ENCODE assay signal across 14 cellular contexts in the genomic region with DNA sequence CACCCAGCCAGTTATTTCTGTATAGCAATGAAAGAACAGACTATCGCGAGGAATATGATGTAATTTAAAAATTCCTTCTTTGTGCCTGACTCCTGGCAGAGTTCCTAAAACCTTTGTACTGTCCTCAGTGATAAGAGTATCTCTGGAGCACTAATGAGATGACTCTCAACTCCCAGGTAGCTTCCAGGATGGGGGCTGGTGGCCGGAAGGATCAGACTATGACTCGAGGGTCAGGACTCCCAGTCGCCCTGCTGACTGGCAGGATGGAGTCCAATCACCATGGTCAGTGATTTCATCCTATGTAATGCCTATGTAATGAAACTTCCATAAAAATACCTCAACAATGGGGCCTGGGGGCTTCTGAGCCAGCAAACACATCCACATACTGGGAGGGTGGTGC.
DNase-seq lines count a peak whose midpoint lies in the region; ATAC-seq and TF ChIP-seq lines count a peak whose summit lies in the region.
"Had no signal": no experiment of that assay in that cellular context is flagged by ENCODE, and none has a peak within 500 bp of the region (broad histone marks: within the 10 kb centered on the region; RNA-seq: fewer than 3 reads in every experiment).

No MANE protein-coding gene starts in this region.

- in situ Hi-C loops in Caki2 (cut with HindIII; ENCODE audit: low pct_unique_long_range_greater_than_20kb, low sequenced_read_pairs) = no loop called here

- POLR2A ChIA-PET in PC-3 (lab: Charles Lee; ENCODE audit: unreplicated experiment) = no interaction called here

- no peaks in the 10 kb centered on the region for H3K9me2 ChIP-seq in PC-3 (replicated peaks; ENCODE audit: low read length)

- H3K4me1 ChIP-seq in PC-3 (ENCODE audit: insufficient read depth, low read length) = 0 out of 2 replicates have a peak, but pooled peaks cover 7% of the 10 kb centered on the region
- H3K4me1 ChIP-seq in trophoblast cell (ENCODE audit: control insufficient read depth in 1 of 2, insufficient read depth in 2 of 2, low read length in 2 of 2) = peaks cover 0 to 5% of the 10 kb centered on the region in 2 experiments

- H3K4me2 ChIP-seq in PC-3 (ENCODE audit: low read length) (no peak overlapping the region), trophoblast cell (ENCODE audit: low read length) (no peak overlapping the region)

- no peak overlapping the region for H3K18ac ChIP-seq in trophoblast cell (ENCODE audit: low read length)

- H3K14ac ChIP-seq in trophoblast cell (ENCODE audit: low read length) = no peak overlapping the region

- H3K79me2 ChIP-seq in PC-3 (ENCODE audit: low read length) = no peaks in the 10 kb centered on the region
- H3K79me2 ChIP-seq in trophoblast cell (ENCODE audit: control insufficient read depth, insufficient read depth, low read length, poor library complexity) = no peaks in the 10 kb centered on the region

- H3K9me3 ChIP-seq in PC-3 (ENCODE audit: low read length) (no peaks in the 10 kb centered on the region), trophoblast cell (ENCODE audit: insufficient read depth, low read depth, low read length) (peaks cover 5% of the 10 kb centered on the region)

- WGBS in trophoblast cell (ENCODE audit: extremely low coverage, insufficient coverage, insufficient read length) = no CpG with 5 or more reads among the region's 5 CpGs

- H3K4ac ChIP-seq in trophoblast cell (ENCODE audit: low read depth, low read length) = no peak overlapping the region

- no peak overlapping the region for H3K23ac ChIP-seq in trophoblast cell (ENCODE audit: low read length)

- H2BK5ac ChIP-seq in trophoblast cell (ENCODE audit: low read depth, low read length, poor library complexity) = no peak overlapping the region

- intact Hi-C loops in PC-3 (cut with micrococcal nuclease) = no loop called here

- H3K4me3 ChIP-seq in PC-3 (ENCODE audit: low read length) (no peak overlapping the region), epithelial cell of esophagus (ENCODE audit: low read length) (no peak overlapping the region), trophoblast cell (ENCODE audit: low read depth, low read length) (no peak overlapping the region)
- H3K4me3 ChIP-seq: SK-N-MC had no signal

- no TSS peak for BruUV-seq in PC-3 (replicated peaks; lab: Mats Ljungman, UMichigan)

- H3F3A ChIP-seq in PC-3 (ENCODE audit: low read length, unreplicated experiment) = no peaks in the 10 kb centered on the region

- no peak overlapping the region for H2BK12ac ChIP-seq in trophoblast cell (ENCODE audit: low read length)

- H3K36me3 ChIP-seq in PC-3 (ENCODE audit: low read depth, low read length) (no peaks in the 10 kb centered on the region), trophoblast cell (ENCODE audit: control insufficient read depth in 1 of 2, insufficient read depth in 2 of 2, low read length in 2 of 2) (peaks cover 13 to 22% of the 10 kb centered on the region in 2 experiments)

- no peaks in the 10 kb centered on the region for H4K20me1 ChIP-seq in PC-3 (ENCODE audit: low read length)

- H4K91ac ChIP-seq in trophoblast cell (ENCODE audit: low read depth, low read length) = no peak overlapping the region

- H3K79me1 ChIP-seq in trophoblast cell (ENCODE audit: low read length) = no peaks in the 10 kb centered on the region

- H2BK120ac ChIP-seq in trophoblast cell (ENCODE audit: insufficient read depth, low read length, poor library complexity) = no peak overlapping the region

- H3K9ac ChIP-seq in PC-3 (ENCODE audit: low read length) (no peak overlapping the region), trophoblast cell (ENCODE audit: low read length) (no peak overlapping the region)

- no peak overlapping the region for H2AK5ac ChIP-seq in trophoblast cell (ENCODE audit: low read length)

- H4K8ac ChIP-seq in trophoblast cell (ENCODE audit: low read depth, low read length) = no peak overlapping the region

- ATAC-seq in PC-3 = peak; percentile 54
- ATAC-seq: Right ventricle myocardium inferior had no signal

- TF ChIP-seq CTCF in PC-3 (conservative IDR thresholded peaks at IDR 0.05; ENCODE audit: low read depth, low read length) = no peak
- TF ChIP-seq CTCF in epithelial cell of esophagus (IDR thresholded peaks at IDR 0.05; ENCODE audit: insufficient read depth, low read depth, low read length, missing control alignments) = no peak

- H3K27me3 ChIP-seq in PC-3 (ENCODE audit: low read length) = no peaks in the 10 kb centered on the region
- H3K27me3 ChIP-seq in trophoblast cell (ENCODE audit: insufficient read depth, low read length) = no peaks in the 10 kb centered on the region

- peak overlapping the region; percentile 68 for H3K27ac ChIP-seq in PC-3 (ENCODE audit: low read length)
- H3K27ac ChIP-seq in trophoblast cell (ENCODE audit: low read depth, low read length) = no peak overlapping the region
- H3K27ac ChIP-seq: SK-N-MC had no signal

- peak; percentile 21 for DNase-seq in Caki2 (ENCODE audit: low read depth)
- DNase-seq in PC-3 = peak; percentile 64
- peak; percentile 24 for DNase-seq in epithelial cell of esophagus (ENCODE audit: low read depth)
- peak; percentile 19 to 57 for DNase-seq in trophoblast cell
- DNase-seq in AG08396 (ENCODE audit: low spot score) = no peak
- no peak for DNase-seq in NCI-H748 (lab: John Stamatoyannopoulos, UW; ENCODE audit: unreplicated experiment)
- no peak for DNase-seq in GM19240 (ENCODE audit: insufficient read length, low spot score)
- DNase-seq: MV-4-11; NCI-H1436; NCI-H2081; NCI-H524; NK-92 treated with Interleukin-12 subunit alpha and Interleukin-12 subunit beta, amount 100 ng/mL, for 24 hours had no signal

- H4K12ac ChIP-seq in trophoblast cell (ENCODE audit: low read depth, low read length) = no peak overlapping the region

- H2AFZ ChIP-seq in PC-3 (ENCODE audit: low read length) (no peak overlapping the region), trophoblast cell (ENCODE audit: insufficient read depth, low read length, poor library complexity) (no peak overlapping the region)

- CTCF ChIA-PET in PC-3 (lab: Charles Lee) = no interaction called here

Comparison
In these comparisons a context has a peak if more than half of its experiments do, and no peak if none do; other contexts are left out.
1. DNase-seq: peak in Caki2 (single experiment), PC-3 (single experiment), epithelial cell of esophagus (single experiment) and trophoblast cell (2 of 2); none in AG08396 (single experiment), NCI-H748 (single experiment) and GM19240 (single experiment).